9 cellular contexts compared by ENCODE assay signal in genomic region chr2:213015387-213016165, GRCh38.
DNase-seq lines count a peak whose midpoint lies in the region; ATAC-seq and TF ChIP-seq lines count a peak whose summit lies in the region.
"Had no signal": no experiment of that assay in that cellular context is flagged by ENCODE, and none has a peak within 500 bp of the region (broad histone marks: within the 10 kb centered on the region; RNA-seq: fewer than 3 reads in every experiment).

No MANE protein-coding gene starts in this region.

- H3K27ac ChIP-seq in CD4-positive, CD25-positive, alpha-beta regulatory T cell (ENCODE audit: insufficient read depth, low read length, poor library complexity, severe bottlenecking) = peak overlapping the region; percentile 94
- no peak overlapping the region for H3K27ac ChIP-seq in effector memory CD4-positive, alpha-beta T cell (ENCODE audit: insufficient read depth, low read length, poor library complexity, severe bottlenecking)
- H3K27ac ChIP-seq: C4-2B had no signal

- peaks cover 58 to 87% (median 73%) of the 10 kb centered on the region in 4 donors for H3K4me1 Mint-ChIP-seq in CD4-positive, CD25-positive, alpha-beta regulatory T cell
- H3K4me1 Mint-ChIP-seq in activated CD4-positive, alpha-beta memory T cell treated with anti-CD3 and anti-CD28 coated beads for 36 hours (ENCODE audit: low read depth) = peaks cover 26% of the 10 kb centered on the region
- peaks cover 16% of the 10 kb centered on the region for H3K4me1 Mint-ChIP-seq in HFFc6 (ENCODE audit: low read depth)

- CTCF ChIA-PET in activated CD4-positive, alpha-beta memory T cell treated with anti-CD3 and anti-CD28 coated beads for 36 hours (lab: Charles Lee) = interaction anchor here (0.6 kb wide), 1 partner anchor 100 kb away, joined by 4 read pairs; no protein-coding TSS in a partner anchor

- ATAC-seq in CD4-positive, CD25-positive, alpha-beta regulatory T cell (ENCODE audit: low read depth in 2 of 2) = peak; percentile 76 to 83
- peak; percentile 84 for ATAC-seq in GM19035 (IDR thresholded peaks at IDR 0.05; ENCODE audit: unreplicated experiment)
- ATAC-seq in HG02943 (IDR thresholded peaks at IDR 0.05; ENCODE audit: low read depth, unreplicated experiment) = peak; percentile 87

- peaks cover 0 to 2% (median 0%) of the 10 kb centered on the region in 7 donors for H3K9me3 Mint-ChIP-seq in CD4-positive, CD25-positive, alpha-beta regulatory T cell
- no peaks in the 10 kb centered on the region for H3K9me3 Mint-ChIP-seq in activated CD4-positive, alpha-beta memory T cell treated with anti-CD3 and anti-CD28 coated beads for 36 hours
- no peaks in the 10 kb centered on the region for H3K9me3 Mint-ChIP-seq in HFFc6

- intact Hi-C loops in activated CD4-positive, alpha-beta memory T cell treated with anti-CD3 and anti-CD28 coated beads for 36 hours (cut with micrococcal nuclease) = loop anchor here (1.0 to 5.0 kb wide), 7 partner anchors 19 to 285 kb away; no protein-coding TSS in a partner anchor

- peak; percentile 55 to 95 (median 76) for DNase-seq in CD4-positive, CD25-positive, alpha-beta regulatory T cell
- peak; percentile 76 for DNase-seq in activated CD4-positive, alpha-beta memory T cell treated with anti-CD3 and anti-CD28 coated beads for 36 hours
- DNase-seq in HFFc6 (no peak), NCI-H1417 treated with DMSO at 0.1 percent for 48 hours (lab: John Stamatoyannopoulos, UW) (no peak), NCI-H146 treated with DMSO at 0.1 percent for 48 hours (lab: John Stamatoyannopoulos, UW; ENCODE audit: unreplicated experiment) (no peak)
- DNase-seq in effector memory CD4-positive, alpha-beta T cell = no peak

- peak overlapping the region; percentile 79 for H3K4me3 ChIP-seq in CD4-positive, CD25-positive, alpha-beta regulatory T cell (ENCODE audit: low read depth, low read length)
- H3K4me3 ChIP-seq in effector memory CD4-positive, alpha-beta T cell (ENCODE audit: insufficient read depth, low read depth, low read length, poor library complexity, severe bottlenecking) = no peak overlapping the region

- POLR2A ChIA-PET in activated CD4-positive, alpha-beta memory T cell treated with anti-CD3 and anti-CD28 coated beads for 36 hours (lab: Charles Lee) = interaction anchor here (0.8 kb wide), 1 partner anchor 13 kb away, joined by 3 read pairs; no protein-coding TSS in a partner anchor

- peak overlapping the region; percentile 84 to 94 (median 85) for H3K27ac Mint-ChIP-seq in CD4-positive, CD25-positive, alpha-beta regulatory T cell
- peak overlapping the region; percentile 58 for H3K27ac Mint-ChIP-seq in activated CD4-positive, alpha-beta memory T cell treated with anti-CD3 and anti-CD28 coated beads for 36 hours
- no peak overlapping the region for H3K27ac Mint-ChIP-seq in HFFc6

- H3K27me3 ChIP-seq in CD4-positive, CD25-positive, alpha-beta regulatory T cell (ENCODE audit: control insufficient read depth, insufficient read depth, low read length) = no peaks in the 10 kb centered on the region
- H3K27me3 ChIP-seq in effector memory CD4-positive, alpha-beta T cell (replicated peaks; ENCODE audit: control insufficient read depth, insufficient read depth, low read length, poor library complexity, severe bottlenecking) = no peaks in the 10 kb centered on the region

- no peak for TF ChIP-seq CTCF in HFFc6 (IDR thresholded peaks at IDR 0.05)

- H3K27me3 Mint-ChIP-seq in CD4-positive, CD25-positive, alpha-beta regulatory T cell = no peaks in the 10 kb centered on the region
- H3K27me3 Mint-ChIP-seq in activated CD4-positive, alpha-beta memory T cell treated with anti-CD3 and anti-CD28 coated beads for 36 hours = peaks cover 13% of the 10 kb centered on the region
- 0 out of 2 replicates have a peak, but pooled peaks cover 2% of the 10 kb centered on the region for H3K27me3 Mint-ChIP-seq in HFFc6 (ENCODE audit: insufficient read depth)

- H3K36me3 Mint-ChIP-seq in CD4-positive, CD25-positive, alpha-beta regulatory T cell = peaks cover 53% of the 10 kb centered on the region
- no peaks in the 10 kb centered on the region for H3K36me3 Mint-ChIP-seq in activated CD4-positive, alpha-beta memory T cell treated with anti-CD3 and anti-CD28 coated beads for 36 hours
- H3K36me3 Mint-ChIP-seq in HFFc6 (ENCODE audit: low read depth) = peaks cover 26% of the 10 kb centered on the region

- H3K9me3 ChIP-seq in CD4-positive, CD25-positive, alpha-beta regulatory T cell (ENCODE audit: control insufficient read depth in 2 of 2, low read length in 2 of 2) = no peaks in the 10 kb centered on the region
- H3K9me3 ChIP-seq in effector memory CD4-positive, alpha-beta T cell (ENCODE audit: control insufficient read depth, low read length) = no peaks in the 10 kb centered on the region

- H3K36me3 ChIP-seq in CD4-positive, CD25-positive, alpha-beta regulatory T cell (ENCODE audit: control insufficient read depth, insufficient read depth, low read length) = peaks cover 40% of the 10 kb centered on the region
- H3K36me3 ChIP-seq in effector memory CD4-positive, alpha-beta T cell (ENCODE audit: control insufficient read depth, insufficient read depth, low read length) = no peaks in the 10 kb centered on the region

- H3K4me3 Mint-ChIP-seq in CD4-positive, CD25-positive, alpha-beta regulatory T cell = peak overlapping the region; percentile 49 to 72 (median 68)
- H3K4me3 Mint-ChIP-seq in activated CD4-positive, alpha-beta memory T cell treated with anti-CD3 and anti-CD28 coated beads for 36 hours = peak overlapping the region; percentile 35
- no peak overlapping the region for H3K4me3 Mint-ChIP-seq in HFFc6

- H3K4me1 ChIP-seq in CD4-positive, CD25-positive, alpha-beta regulatory T cell (ENCODE audit: control insufficient read depth, insufficient read depth, low read length, poor library complexity, severe bottlenecking) = peaks cover 88% of the 10 kb centered on the region
- H3K4me1 ChIP-seq in effector memory CD4-positive, alpha-beta T cell (ENCODE audit: control insufficient read depth, insufficient read depth, low read length, poor library complexity, severe bottlenecking) = no peaks in the 10 kb centered on the region

Comparison
In these comparisons a context has a peak if more than half of its experiments do, and no peak if none do; other contexts are left out.
1. DNase-seq: peak in CD4-positive, CD25-positive, alpha-beta regulatory T cell (3 of 3) and activated CD4-positive, alpha-beta memory T cell treated with anti-CD3 and anti-CD28 coated beads for 36 hours (single experiment); none in HFFc6 (single experiment), NCI-H1417 treated with DMSO at 0.1 percent for 48 hours (single experiment), NCI-H146 treated with DMSO at 0.1 percent for 48 hours (single experiment) and effector memory CD4-positive, alpha-beta T cell (0 of 3).
2. Peak in every context shown above with its lines, with median percentiles within 50 percentile points of each other: ATAC-seq.